In the genomic region with DNA sequence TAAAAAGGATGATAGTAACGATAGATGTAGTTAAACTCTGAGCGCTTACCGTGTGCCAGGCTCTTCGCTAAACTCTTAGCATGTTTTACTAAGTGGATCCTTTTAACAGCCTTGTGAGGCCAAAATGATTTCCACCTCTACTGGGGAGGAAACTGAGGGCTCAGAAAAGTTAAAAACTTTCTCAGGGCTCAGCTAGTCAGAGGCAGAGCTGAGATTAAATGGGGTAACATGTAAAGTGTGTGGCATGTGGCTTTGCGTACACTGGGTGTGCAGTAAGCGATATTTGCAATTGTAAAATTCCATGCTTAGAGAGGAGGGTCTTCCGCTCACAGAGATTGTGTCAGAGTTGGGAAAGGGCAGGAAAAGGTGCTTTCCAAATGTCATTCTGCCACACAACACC, we compare ENCODE assay signal across 10 cellular contexts. TPM values are rescaled to one million over a fixed set of nuclear protein-coding genes. Genes with fewer than 3 reads are reported as not detected.
DNase-seq lines count a peak whose midpoint lies in the region; ATAC-seq and TF ChIP-seq lines count a peak whose summit lies in the region.
"Had no signal": no experiment of that assay in that cellular context is flagged by ENCODE, and none has a peak within 500 bp of the region (broad histone marks: within the 10 kb centered on the region; RNA-seq: fewer than 3 reads in every experiment).

No MANE protein-coding gene starts in this region.

- H3K4me3 ChIP-seq in MG63 = peak overlapping the region; percentile 72
- peak overlapping the region; percentile 17 to 100 (median 95) for H3K4me3 ChIP-seq in dorsolateral prefrontal cortex
- H3K4me3 ChIP-seq in neural cell (ENCODE audit: low read length) = peak overlapping the region; percentile 91
- H3K4me3 ChIP-seq in gastroesophageal sphincter = peak overlapping the region in 1 of 2 donors; percentile 97

- no peaks in the 10 kb centered on the region for H3F3A ChIP-seq in neural cell (ENCODE audit: insufficient read depth, low read length, poor library complexity, severe bottlenecking)

- ATAC-seq in gastroesophageal sphincter = no peak
- no peak for ATAC-seq in GM18505 (IDR thresholded peaks at IDR 0.05; ENCODE audit: unreplicated experiment)

- H3K27ac ChIP-seq in C4-2B (peak overlapping the region; percentile 100), dorsolateral prefrontal cortex (peak overlapping the region in 3 of 59 donors; percentile 16 to 100 (median 19)), neural cell (ENCODE audit: low read length) (no peak overlapping the region), gastroesophageal sphincter (no peak overlapping the region)

- TF ChIP-seq RAD21 in neural cell (conservative IDR thresholded peaks at IDR 0.05) = no peak

- TF ChIP-seq EP300 in neural cell (conservative IDR thresholded peaks at IDR 0.05; ENCODE audit: poor library complexity, severe bottlenecking) (no peak), gastroesophageal sphincter (IDR thresholded peaks at IDR 0.05) (no peak)

- no peak for TF ChIP-seq CTCF in C4-2B (conservative IDR thresholded peaks at IDR 0.05)
- no peak for TF ChIP-seq CTCF in dorsolateral prefrontal cortex (IDR thresholded peaks at IDR 0.05 in 54 of 56, conservative IDR thresholded peaks at IDR 0.05 in 2 of 56; ENCODE audit: low read depth in 1 of 56, partially characterized antibody in 56 of 56)
- TF ChIP-seq CTCF in neural cell (IDR thresholded peaks at IDR 0.05; ENCODE audit: poor library complexity, severe bottlenecking) = no peak
- TF ChIP-seq CTCF in gastroesophageal sphincter (IDR thresholded peaks at IDR 0.05) = no peak

- DNase-seq in MG63 (no peak), dorsolateral prefrontal cortex (no peak), iPS-NIHi7 (ENCODE audit: extremely low spot score) (no peak), superior temporal gyrus (ENCODE audit: extremely low spot score) (no peak)
- DNase-seq: activated effector memory CD4-positive, alpha-beta T cell treated with Interleukin-2 at 50 U/mL for 16 hours; MV-4-11 had no signal

- intact Hi-C loops in dorsolateral prefrontal cortex (cut with DNase I) = loop anchor here (2.0 kb wide), 2 partner anchors 16 to 18 kb away; a partner anchor contains a TSS

- no peaks in the 10 kb centered on the region for H3K27me3 ChIP-seq in MG63
- H3K27me3 ChIP-seq in dorsolateral prefrontal cortex = no peaks in the 10 kb centered on the region
- no peaks in the 10 kb centered on the region for H3K27me3 ChIP-seq in neural cell (ENCODE audit: insufficient read depth, low read depth, low read length)
- H3K27me3 ChIP-seq in gastroesophageal sphincter = no peaks in the 10 kb centered on the region

- peaks cover 0 to 70% (median 48%) of the 10 kb centered on the region in 3 donors for H3K4me1 ChIP-seq in gastroesophageal sphincter

- H3K9ac ChIP-seq in neural cell (ENCODE audit: low read length) = peak overlapping the region; percentile 98

- H3K9me3 ChIP-seq in MG63 (no peaks in the 10 kb centered on the region), neural cell (ENCODE audit: low read length) (no peaks in the 10 kb centered on the region), gastroesophageal sphincter (no peaks in the 10 kb centered on the region)

- WGBS in gastroesophageal sphincter (ENCODE audit: low coverage in 1 of 2), 2 donors = 45 to 50% methylated on average over 7 of the region's 7 CpGs

- TF ChIP-seq POLR2A in gastroesophageal sphincter (IDR thresholded peaks at IDR 0.05) = no peak
- no peak for TF ChIP-seq POLR2A in GM18505 (IDR thresholded peaks at IDR 0.05; ENCODE audit: borderline replicate concordance, extremely low read depth, insufficient read depth, insufficient read length)

- peaks cover 43% of the 10 kb centered on the region for H3K79me2 ChIP-seq in neural cell (replicated peaks; ENCODE audit: insufficient read depth, low read length)

- H3K36me3 ChIP-seq in MG63 = peaks cover 56% of the 10 kb centered on the region
- H3K36me3 ChIP-seq in neural cell (ENCODE audit: insufficient read depth, low read length) = no peaks in the 10 kb centered on the region
- H3K36me3 ChIP-seq in gastroesophageal sphincter = peaks cover 0 to 42% of the 10 kb centered on the region in 2 donors

- H4K20me1 ChIP-seq in neural cell (ENCODE audit: insufficient read depth) = peaks cover 42% of the 10 kb centered on the region

- no peaks in the 10 kb centered on the region for H3K9me2 ChIP-seq in neural cell (ENCODE audit: insufficient read depth, low read length)

- peak overlapping the region; percentile 94 for H3K4me2 ChIP-seq in neural cell (ENCODE audit: low read length)

- no peak overlapping the region for H2AFZ ChIP-seq in neural cell (ENCODE audit: low read depth, low read length)

TF ChIP-seq in neural cell, 6 proteins besides CTCF, POLR2A, EP300 and RAD21:
- TF ChIP-seq TAF1 (IDR thresholded peaks at IDR 0.05; ENCODE audit: low read depth) (no peak), MXI1 (conservative IDR thresholded peaks at IDR 0.05; ENCODE audit: poor library complexity, severe bottlenecking) (no peak), POLR2AphosphoS5 (IDR thresholded peaks at IDR 0.05) (no peak), EZH2 (IDR thresholded peaks at IDR 0.05; ENCODE audit: borderline replicate concordance, insufficient read depth, low read length, poor library complexity, severe bottlenecking) (no peak), SMC3 (conservative IDR thresholded peaks at IDR 0.05; ENCODE audit: poor library complexity) (no peak)
- TF ChIP-seq, protein P1, sequence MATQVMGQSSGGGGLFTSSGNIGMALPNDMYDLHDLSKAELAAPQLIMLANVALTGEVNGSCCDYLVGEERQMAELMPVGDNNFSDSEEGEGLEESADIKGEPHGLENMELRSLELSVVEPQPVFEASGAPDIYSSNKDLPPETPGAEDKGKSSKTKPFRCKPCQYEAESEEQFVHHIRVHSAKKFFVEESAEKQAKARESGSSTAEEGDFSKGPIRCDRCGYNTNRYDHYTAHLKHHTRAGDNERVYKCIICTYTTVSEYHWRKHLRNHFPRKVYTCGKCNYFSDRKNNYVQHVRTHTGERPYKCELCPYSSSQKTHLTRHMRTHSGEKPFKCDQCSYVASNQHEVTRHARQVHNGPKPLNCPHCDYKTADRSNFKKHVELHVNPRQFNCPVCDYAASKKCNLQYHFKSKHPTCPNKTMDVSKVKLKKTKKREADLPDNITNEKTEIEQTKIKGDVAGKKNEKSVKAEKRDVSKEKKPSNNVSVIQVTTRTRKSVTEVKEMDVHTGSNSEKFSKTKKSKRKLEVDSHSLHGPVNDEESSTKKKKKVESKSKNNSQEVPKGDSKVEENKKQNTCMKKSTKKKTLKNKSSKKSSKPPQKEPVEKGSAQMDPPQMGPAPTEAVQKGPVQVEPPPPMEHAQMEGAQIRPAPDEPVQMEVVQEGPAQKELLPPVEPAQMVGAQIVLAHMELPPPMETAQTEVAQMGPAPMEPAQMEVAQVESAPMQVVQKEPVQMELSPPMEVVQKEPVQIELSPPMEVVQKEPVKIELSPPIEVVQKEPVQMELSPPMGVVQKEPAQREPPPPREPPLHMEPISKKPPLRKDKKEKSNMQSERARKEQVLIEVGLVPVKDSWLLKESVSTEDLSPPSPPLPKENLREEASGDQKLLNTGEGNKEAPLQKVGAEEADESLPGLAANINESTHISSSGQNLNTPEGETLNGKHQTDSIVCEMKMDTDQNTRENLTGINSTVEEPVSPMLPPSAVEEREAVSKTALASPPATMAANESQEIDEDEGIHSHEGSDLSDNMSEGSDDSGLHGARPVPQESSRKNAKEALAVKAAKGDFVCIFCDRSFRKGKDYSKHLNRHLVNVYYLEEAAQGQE (IDR thresholded peaks at IDR 0.05; ENCODE audit: borderline replicate concordance) = no peak

RNA-seq across cellular contexts. Expression of a gene that starts 1.7 kb away (rescaled TPM):
- 128 and 226 TPM in 2 replicates for total RNA-seq in MG63 (2014; rRNA removed; shearing (Covaris generic); ENCODE audit: low replicate concordance)
- 100 to 1,000 TPM in 114 of 120 experiments, 10 to 100 TPM in 6; 93.5 to 161 (median 125) TPM for total RNA-seq in dorsolateral prefrontal cortex
- 129 and 158 TPM in 2 replicates for polyA plus RNA-seq in neural cell
- 83.0 and 107 TPM in 2 replicates for polyA minus RNA-seq in neural cell
- total RNA-seq in gastroesophageal sphincter = 10 to 100 TPM; 68.9 to 97.9 (median 91.4) TPM

RNA-seq across cellular contexts. Expression of a gene that starts 8.5 kb away (rescaled TPM):
- total RNA-seq in MG63 (2014; rRNA removed; shearing (Covaris generic); ENCODE audit: low replicate concordance) = 1.3 and 4.8 TPM in 2 replicates
- total RNA-seq in dorsolateral prefrontal cortex = 10 to 100 TPM; 20.1 to 58.1 (median 36.1) TPM
- 33.8 and 40.7 TPM in 2 replicates for polyA plus RNA-seq in neural cell
- 24.1 and 24.4 TPM in 2 replicates for polyA minus RNA-seq in neural cell
- 10 to 100 TPM; 11.4 to 28.5 (median 15.5) TPM for total RNA-seq in gastroesophageal sphincter

RNA-seq across cellular contexts. Expression of a gene that starts 13.1 kb away (rescaled TPM):
- total RNA-seq in MG63 (2014; rRNA removed; shearing (Covaris generic); ENCODE audit: low replicate concordance) = 8.7 and 17.5 TPM in 2 replicates
- 10 to 100 TPM in 48 of 120 experiments, 1 to 10 TPM in 72; 5.2 to 15.2 (median 9.6) TPM for total RNA-seq in dorsolateral prefrontal cortex
- 14.8 and 15.3 TPM in 2 replicates for polyA plus RNA-seq in neural cell
- 7.6 and 12.4 TPM in 2 replicates for polyA minus RNA-seq in neural cell
- 10 to 100 TPM in 3 of 4 donors, 1 to 10 TPM in 1; 8.4 to 17.5 (median 11.4) TPM for total RNA-seq in gastroesophageal sphincter

RNA-seq across cellular contexts. Expression of a gene that starts 15.8 kb away (rescaled TPM):
- 7.5 and 8.0 TPM in 2 replicates for total RNA-seq in MG63 (2014; rRNA removed; shearing (Covaris generic); ENCODE audit: low replicate concordance)
- total RNA-seq in dorsolateral prefrontal cortex (10 to 100 TPM; 28.3 to 56.4 (median 40.1) TPM), gastroesophageal sphincter (10 to 100 TPM; 28.9 to 44.1 (median 35.2) TPM)
- polyA plus RNA-seq in neural cell = 11.7 and 17.3 TPM in 2 replicates
- polyA minus RNA-seq in neural cell = 4.4 and 5.1 TPM in 2 replicates

RNA-seq across cellular contexts. Expression of a gene that starts 18.5 kb away (rescaled TPM):
- 57.1 and 158 TPM in 2 replicates for total RNA-seq in MG63 (2014; rRNA removed; shearing (Covaris generic); ENCODE audit: low replicate concordance)
- total RNA-seq in dorsolateral prefrontal cortex (100 to 1,000 TPM in 119 of 120 experiments, 10 to 100 TPM in 1; 99.1 to 200 (median 154) TPM), gastroesophageal sphincter (100 to 1,000 TPM in 1 of 4 donors, 10 to 100 TPM in 3; 44.8 to 165 (median 70.2) TPM)
- polyA plus RNA-seq in neural cell = 21.0 and 23.6 TPM in 2 replicates
- polyA minus RNA-seq in neural cell = 40.5 and 48.5 TPM in 2 replicates
